8 cellular contexts compared by ENCODE assay signal in genomic region chr6:38583523-38583922, GRCh38.
"Had no signal": no experiment of that assay in that cellular context is flagged by ENCODE, and none has a peak within 500 bp of the region (broad histone marks: within the 10 kb centered on the region; RNA-seq: fewer than 3 reads in every experiment).

No MANE protein-coding gene starts in this region.

- FAIRE-seq: H1, H54, HepG2 had no signal

- DNase-seq: H9, HCEC 1CT, KBM-7 had no signal

- H2AFZ ChIP-seq: GM23338 had no signal

- ATAC-seq: GM23338, HepG2 had no signal

- H3K4me3 ChIP-seq: GM23338 had no signal

- H3K27ac ChIP-seq: HL-60 had no signal

- H3K4me2 ChIP-seq: GM23338 had no signal
